In genomic region chr20:33837096-33837830, GRCh38 we compare ENCODE assay signal across 19 cellular contexts. TPM values are rescaled to one million over a fixed set of nuclear protein-coding genes. Genes with fewer than 3 reads are reported as not detected.
DNase-seq lines count a peak whose midpoint lies in the region; ATAC-seq lines count a peak whose summit lies in the region.
"Had no signal": no experiment of that assay in that cellular context is flagged by ENCODE, and none has a peak within 500 bp of the region (broad histone marks: within the 10 kb centered on the region; RNA-seq: fewer than 3 reads in every experiment).

No MANE protein-coding gene starts in this region.

- H3K27ac Mint-ChIP-seq in stimulated activated naive CD8-positive, alpha-beta T cell treated with anti-CD3 and anti-CD28 coated beads, Interleukin-15, amount 100 ng/mL, for 72 hours = peak overlapping the region; percentile 48 to 77
- H3K27ac Mint-ChIP-seq in T-helper 2 cell treated with Interferon-gamma antibody and Interleukin-4, amounts not matched to agents 5 μg/mL and 100 μg/mL, for 36 hours = peak overlapping the region; percentile 5
- peak overlapping the region; percentile 9 to 57 (median 33) for H3K27ac Mint-ChIP-seq in immature natural killer cell

- no peak for ATAC-seq in stimulated activated naive CD8-positive, alpha-beta T cell treated with anti-CD3 and anti-CD28 coated beads, Interleukin-15, amount 100 ng/mL, for 72 hours
- no peak for ATAC-seq in stimulated activated naive CD8-positive, alpha-beta T cell treated with anti-CD3 and anti-CD28 coated beads, Interleukin-15, Interleukin-2, amounts not matched to agents 100 U/mL and 50 U/mL, for 24 hours
- no peak for ATAC-seq in GM19397 (IDR thresholded peaks at IDR 0.05; ENCODE audit: unreplicated experiment)
- ATAC-seq in left lobe of liver = no peak
- ATAC-seq: body of pancreas had no signal

- H3K36me3 Mint-ChIP-seq in T-helper 2 cell treated with Interferon-gamma antibody and Interleukin-4, amounts not matched to agents 5 μg/mL and 100 μg/mL, for 36 hours (ENCODE audit: low read depth) = peaks cover 25% of the 10 kb centered on the region
- H3K36me3 Mint-ChIP-seq in immature natural killer cell = peaks cover 0 to 7% (median 7%) of the 10 kb centered on the region in 3 donors

- peak overlapping the region in 1 of 2 donors; percentile 33 for H3K4me3 Mint-ChIP-seq in stimulated activated naive CD8-positive, alpha-beta T cell treated with anti-CD3 and anti-CD28 coated beads, Interleukin-15, amount 100 ng/mL, for 72 hours
- no peak overlapping the region for H3K4me3 Mint-ChIP-seq in T-helper 2 cell treated with Interferon-gamma antibody and Interleukin-4, amounts not matched to agents 5 μg/mL and 100 μg/mL, for 36 hours
- H3K4me3 Mint-ChIP-seq in immature natural killer cell = peak overlapping the region in 4 of 5 donors; percentile 5 to 28 (median 8)

- no peaks in the 10 kb centered on the region for H3K9me3 Mint-ChIP-seq in stimulated activated naive CD8-positive, alpha-beta T cell treated with anti-CD3 and anti-CD28 coated beads, Interleukin-15, amount 100 ng/mL, for 72 hours
- H3K9me3 Mint-ChIP-seq in T-helper 2 cell treated with Interferon-gamma antibody and Interleukin-4, amounts not matched to agents 5 μg/mL and 100 μg/mL, for 36 hours = no peaks in the 10 kb centered on the region
- H3K9me3 Mint-ChIP-seq in immature natural killer cell = no peaks in the 10 kb centered on the region
- H3K9me3 Mint-ChIP-seq: IgD-negative memory B cell had no signal

- peaks cover 85% of the 10 kb centered on the region for H3K4me1 Mint-ChIP-seq in stimulated activated naive CD8-positive, alpha-beta T cell treated with anti-CD3 and anti-CD28 coated beads, Interleukin-15, amount 100 ng/mL, for 72 hours
- peaks cover 39% of the 10 kb centered on the region for H3K4me1 Mint-ChIP-seq in T-helper 2 cell treated with Interferon-gamma antibody and Interleukin-4, amounts not matched to agents 5 μg/mL and 100 μg/mL, for 36 hours (ENCODE audit: low read depth)
- H3K4me1 Mint-ChIP-seq in immature natural killer cell = peaks cover 65 to 87% of the 10 kb centered on the region in 2 donors

- H3K27me3 Mint-ChIP-seq in stimulated activated naive CD8-positive, alpha-beta T cell treated with anti-CD3 and anti-CD28 coated beads, Interleukin-15, amount 100 ng/mL, for 72 hours = no peaks in the 10 kb centered on the region
- H3K27me3 Mint-ChIP-seq in T-helper 2 cell treated with Interferon-gamma antibody and Interleukin-4, amounts not matched to agents 5 μg/mL and 100 μg/mL, for 36 hours (ENCODE audit: low read depth) = no peaks in the 10 kb centered on the region
- peaks cover 0 to 2% (median 2%) of the 10 kb centered on the region in 3 donors for H3K27me3 Mint-ChIP-seq in immature natural killer cell (ENCODE audit: low read depth in 3 of 3)
- H3K27me3 Mint-ChIP-seq: IgD-negative memory B cell had no signal

- DNase-seq in stimulated activated naive CD8-positive, alpha-beta T cell treated with anti-CD3 and anti-CD28 coated beads, Interleukin-15, amount 100 ng/mL, for 72 hours = no peak
- DNase-seq in stimulated activated naive CD8-positive, alpha-beta T cell treated with anti-CD3 and anti-CD28 coated beads, Interleukin-15, Interleukin-2, amounts not matched to agents 100 U/mL and 50 U/mL, for 24 hours = no peak
- DNase-seq in T-helper 2 cell treated with Interferon-gamma antibody and Interleukin-4, amounts not matched to agents 5 μg/mL and 100 μg/mL, for 36 hours (ENCODE audit: low spot score) = no peak
- DNase-seq in immature natural killer cell (peak in 1 of 3 donors; percentile 4), NCI-H187 treated with DMSO at 0.1 percent for 48 hours (lab: John Stamatoyannopoulos, UW) (no peak), left lobe of liver (ENCODE audit: low spot score) (no peak), cortex of kidney (lab: John Stamatoyannopoulos, UW) (no peak)
- DNase-seq: activated CD4-positive, CD25-positive, alpha-beta regulatory T cell; activated T-cell treated with anti-CD3 and anti-CD28 coated beads, Interleukin-2, amount 50 U/mL, for 48 hours; BE2C; body of pancreas; GDM1; GM23248; islet precursor cell; NCI-H345; stimulated activated CD4-positive, alpha-beta T cell treated with anti-CD3 and anti-CD28 coated beads, Interleukin-2, amount 100 ng/mL, for 24 hours; uterus had no signal

RNA-seq across cellular contexts. Expression of gene CHMP4B, which starts 26.1 kb away (rescaled TPM):
- polyA plus RNA-seq in immature natural killer cell = 1 to 10 TPM; 1.3 to 8.1 (median 3.7) TPM
- total RNA-seq in left lobe of liver = 24.4 TPM

Comparison
In these comparisons a context has a peak if more than half of its experiments do, and no peak if none do; other contexts are left out.
1. H3K27ac Mint-ChIP-seq: peak in every context shown above with its lines; median percentile 62 in stimulated activated naive CD8-positive, alpha-beta T cell treated with anti-CD3 and anti-CD28 coated beads, Interleukin-15, amount 100 ng/mL, for 72 hours; 33 in immature natural killer cell; 5 in T-helper 2 cell treated with Interferon-gamma antibody and Interleukin-4, amounts not matched to agents 5 μg/mL and 100 μg/mL, for 36 hours.